9 cellular contexts compared by ENCODE assay signal in genomic region chr3:161096771-161097367, GRCh38. TPM values are rescaled to one million over a fixed set of nuclear protein-coding genes. Genes with fewer than 3 reads are reported as not detected.
DNase-seq lines count a peak whose midpoint lies in the region; ATAC-seq and TF ChIP-seq lines count a peak whose summit lies in the region.
"Had no signal": no experiment of that assay in that cellular context is flagged by ENCODE, and none has a peak within 500 bp of the region (broad histone marks: within the 10 kb centered on the region; RNA-seq: fewer than 3 reads in every experiment).

No MANE protein-coding gene starts in this region.

- H3K27me3 Mint-ChIP-seq in activated T-cell treated with anti-CD3 and anti-CD28 coated beads, Interleukin-2, amount 50 U/mL, for 24 hours, result no peaks in the 10 kb centered on the region
- no peaks in the 10 kb centered on the region for H3K27me3 Mint-ChIP-seq in activated naive CD8-positive, alpha-beta T cell treated with anti-CD3 and anti-CD28 coated beads, Interleukin-2, amount 50 U/mL, for 24 hours
- H3K27me3 Mint-ChIP-seq in progenitor cell of endocrine pancreas, result no peaks in the 10 kb centered on the region

- H3K4me1 Mint-ChIP-seq in activated T-cell treated with anti-CD3 and anti-CD28 coated beads, Interleukin-2, amount 50 U/mL, for 24 hours (ENCODE audit: low read depth), result no peaks in the 10 kb centered on the region
- no peaks in the 10 kb centered on the region for H3K4me1 Mint-ChIP-seq in activated naive CD8-positive, alpha-beta T cell treated with anti-CD3 and anti-CD28 coated beads, Interleukin-2, amount 50 U/mL, for 24 hours
- H3K4me1 Mint-ChIP-seq in progenitor cell of endocrine pancreas (ENCODE audit: low read depth), result peaks cover 5% of the 10 kb centered on the region

- no peaks in the 10 kb centered on the region for H3K9me3 Mint-ChIP-seq in activated T-cell treated with anti-CD3 and anti-CD28 coated beads, Interleukin-2, amount 50 U/mL, for 24 hours
- H3K9me3 Mint-ChIP-seq in activated naive CD8-positive, alpha-beta T cell treated with anti-CD3 and anti-CD28 coated beads, Interleukin-2, amount 50 U/mL, for 24 hours, result no peaks in the 10 kb centered on the region
- no peaks in the 10 kb centered on the region for H3K9me3 Mint-ChIP-seq in progenitor cell of endocrine pancreas (ENCODE audit: low read depth)

- no peak overlapping the region for H3K4me3 Mint-ChIP-seq in activated T-cell treated with anti-CD3 and anti-CD28 coated beads, Interleukin-2, amount 50 U/mL, for 24 hours
- H3K4me3 Mint-ChIP-seq in activated naive CD8-positive, alpha-beta T cell treated with anti-CD3 and anti-CD28 coated beads, Interleukin-2, amount 50 U/mL, for 24 hours, result no peak overlapping the region
- H3K4me3 Mint-ChIP-seq in progenitor cell of endocrine pancreas (ENCODE audit: low read depth), result no peak overlapping the region

- peak; percentile 54 for ATAC-seq in activated naive CD8-positive, alpha-beta T cell treated with anti-CD3 and anti-CD28 coated beads, Interleukin-2, amount 50 U/mL, for 24 hours
- no peak for ATAC-seq in HG03571 (IDR thresholded peaks at IDR 0.05; ENCODE audit: unreplicated experiment)

- H3K36me3 Mint-ChIP-seq in activated T-cell treated with anti-CD3 and anti-CD28 coated beads, Interleukin-2, amount 50 U/mL, for 24 hours (ENCODE audit: low read depth), result no peaks in the 10 kb centered on the region
- H3K36me3 Mint-ChIP-seq in activated naive CD8-positive, alpha-beta T cell treated with anti-CD3 and anti-CD28 coated beads, Interleukin-2, amount 50 U/mL, for 24 hours (ENCODE audit: low read depth), result no peaks in the 10 kb centered on the region
- peaks cover 10% of the 10 kb centered on the region for H3K36me3 Mint-ChIP-seq in progenitor cell of endocrine pancreas (ENCODE audit: insufficient read depth)

- DNase-seq in activated T-cell treated with anti-CD3 and anti-CD28 coated beads for 4 hours (peak; percentile 4), NCI-H146 treated with DMSO at 0.1 percent for 48 hours (lab: John Stamatoyannopoulos, UW; ENCODE audit: unreplicated experiment) (peak; percentile 54), progenitor cell of endocrine pancreas (ENCODE audit: low spot score, unreplicated experiment) (no peak), SW 1271 (lab: John Stamatoyannopoulos, UW) (no peak)
- DNase-seq in activated T-cell treated with anti-CD3 and anti-CD28 coated beads, Interleukin-2, amount 50 U/mL, for 24 hours, result no peak
- no peak for DNase-seq in activated naive CD8-positive, alpha-beta T cell treated with anti-CD3 and anti-CD28 coated beads, Interleukin-2, amount 50 U/mL, for 24 hours
- no peak for DNase-seq in stimulated activated CD4-positive, alpha-beta T cell treated with anti-CD3 and anti-CD28 coated beads, Interleukin-12 subunit alpha, Interleukin-12 subunit beta, amount 100 ng/mL, for 4 hours
- DNase-seq: stimulated activated CD4-positive, alpha-beta T cell treated with anti-CD3 and anti-CD28 coated beads, Interleukin-4, amount 100 ng/mL, for 4 hours had no signal

- TF ChIP-seq CTCF in progenitor cell of endocrine pancreas (IDR thresholded peaks at IDR 0.05; ENCODE audit: unreplicated experiment), result peak; percentile 47

- no peak overlapping the region for H3K27ac Mint-ChIP-seq in activated T-cell treated with anti-CD3 and anti-CD28 coated beads, Interleukin-2, amount 50 U/mL, for 24 hours
- no peak overlapping the region for H3K27ac Mint-ChIP-seq in activated naive CD8-positive, alpha-beta T cell treated with anti-CD3 and anti-CD28 coated beads, Interleukin-2, amount 50 U/mL, for 24 hours
- H3K27ac Mint-ChIP-seq in progenitor cell of endocrine pancreas, result peak overlapping the region; percentile 15

RNA-seq across cellular contexts. Expression of gene B3GALNT1, which starts 8.3 kb away (rescaled TPM):
- 20.9 and 22.6 TPM in 2 replicates for total RNA-seq in progenitor cell of endocrine pancreas

Comparison
In these comparisons a context has a peak if more than half of its experiments do, and no peak if none do; other contexts are left out.
1. DNase-seq: peak in activated T-cell treated with anti-CD3 and anti-CD28 coated beads for 4 hours (single experiment) and NCI-H146 treated with DMSO at 0.1 percent for 48 hours (single experiment); none in activated T-cell treated with anti-CD3 and anti-CD28 coated beads, Interleukin-2, amount 50 U/mL, for 24 hours (single experiment), activated naive CD8-positive, alpha-beta T cell treated with anti-CD3 and anti-CD28 coated beads, Interleukin-2, amount 50 U/mL, for 24 hours (single experiment), progenitor cell of endocrine pancreas (single experiment), SW 1271 (0 of 2) and stimulated activated CD4-positive, alpha-beta T cell treated with anti-CD3 and anti-CD28 coated beads, Interleukin-12 subunit alpha, Interleukin-12 subunit beta, amount 100 ng/mL, for 4 hours (single experiment).